Comparison of ENCODE assay signal across 7 cellular contexts in genomic region chr10:104328916-104329710, GRCh38. TPM values are rescaled to one million over a fixed set of nuclear protein-coding genes. Genes with fewer than 3 reads are reported as not detected.
DNase-seq lines count a peak whose midpoint lies in the region; ATAC-seq and TF ChIP-seq lines count a peak whose summit lies in the region.

No MANE protein-coding gene starts in this region.

- H3K27me3 Mint-ChIP-seq in activated naive CD8-positive, alpha-beta T cell treated with anti-CD3 and anti-CD28 coated beads for 36 hours, result no peaks in the 10 kb centered on the region

- DNase-seq in SKM-1 treated with dmso at 0.1 percent for 144 hours (lab: John Stamatoyannopoulos, UW; ENCODE audit: unreplicated experiment) (peak; percentile 41), right atrium auricular region (ENCODE audit: low spot score) (no peak), retinal pigment epithelial cell (ENCODE audit: low read depth) (peak; percentile 97), SHP77 (lab: John Stamatoyannopoulos, UW) (no peak)
- peak; percentile 84 for DNase-seq in activated naive CD8-positive, alpha-beta T cell treated with anti-CD3 and anti-CD28 coated beads for 36 hours

- TF ChIP-seq CTCF in right atrium auricular region (IDR thresholded peaks at IDR 0.05), result no peak
- TF ChIP-seq CTCF in retinal pigment epithelial cell (conservative IDR thresholded peaks at IDR 0.05; ENCODE audit: low read depth, low read length), result no peak

- peak overlapping the region; percentile 99 to 100 for H3K27ac ChIP-seq in right atrium auricular region

- H3K36me3 ChIP-seq in right atrium auricular region, result peaks cover 21% of the 10 kb centered on the region

- H3K9me3 Mint-ChIP-seq in activated naive CD8-positive, alpha-beta T cell treated with anti-CD3 and anti-CD28 coated beads for 36 hours, result no peaks in the 10 kb centered on the region

- H3K36me3 Mint-ChIP-seq in activated naive CD8-positive, alpha-beta T cell treated with anti-CD3 and anti-CD28 coated beads for 36 hours, result peaks cover 23% of the 10 kb centered on the region

- H3K4me1 ChIP-seq in right atrium auricular region, result peaks cover 0 to 100% of the 10 kb centered on the region in 2 donors

- H3K27ac Mint-ChIP-seq in activated naive CD8-positive, alpha-beta T cell treated with anti-CD3 and anti-CD28 coated beads for 36 hours, result peak overlapping the region; percentile 93

- ATAC-seq in GM19025 (IDR thresholded peaks at IDR 0.05; ENCODE audit: low read depth, unreplicated experiment), result peak; percentile 39
- peak; percentile 60 for ATAC-seq in HG03432 (IDR thresholded peaks at IDR 0.05; ENCODE audit: unreplicated experiment)

- H3K4me3 Mint-ChIP-seq in activated naive CD8-positive, alpha-beta T cell treated with anti-CD3 and anti-CD28 coated beads for 36 hours, result peak overlapping the region; percentile 64

- H3K27me3 ChIP-seq in right atrium auricular region, result no peaks in the 10 kb centered on the region

- H3K9me3 ChIP-seq in right atrium auricular region, result no peaks in the 10 kb centered on the region

- H3K4me3 ChIP-seq in right atrium auricular region, result peak overlapping the region; percentile 20 to 36
- H3K4me3 ChIP-seq in retinal pigment epithelial cell (ENCODE audit: low read length), result peak overlapping the region; percentile 32

- H3K4me1 Mint-ChIP-seq in activated naive CD8-positive, alpha-beta T cell treated with anti-CD3 and anti-CD28 coated beads for 36 hours, result peaks cover 96% of the 10 kb centered on the region

RNA-seq across cellular contexts. Expression of gene ITPRIP, which starts 9.2 kb away (rescaled TPM):
- 10 to 100 TPM; 18.8 to 19.4 TPM for total RNA-seq in activated naive CD8-positive, alpha-beta T cell treated with anti-CD3 and anti-CD28 coated beads for 36 hours
- 10 to 100 TPM; 56.2 to 62.5 TPM for total RNA-seq in right atrium auricular region

RNA-seq across cellular contexts. Expression of gene CFAP58, which starts 24.5 kb away (rescaled TPM):
- total RNA-seq in activated naive CD8-positive, alpha-beta T cell treated with anti-CD3 and anti-CD28 coated beads for 36 hours, result under 1 TPM; 0.34 to 0.41 TPM
- total RNA-seq in right atrium auricular region, result 1 to 10 TPM; 3.5 to 4.8 TPM

Comparison
In these comparisons a context has a peak if more than half of its experiments do, and no peak if none do; other contexts are left out.
1. DNase-seq: peak in SKM-1 treated with dmso at 0.1 percent for 144 hours (single experiment), activated naive CD8-positive, alpha-beta T cell treated with anti-CD3 and anti-CD28 coated beads for 36 hours (single experiment) and retinal pigment epithelial cell (single experiment); none in right atrium auricular region (single experiment) and SHP77 (0 of 2).